18 cellular contexts compared by ENCODE assay signal in the genomic region with DNA sequence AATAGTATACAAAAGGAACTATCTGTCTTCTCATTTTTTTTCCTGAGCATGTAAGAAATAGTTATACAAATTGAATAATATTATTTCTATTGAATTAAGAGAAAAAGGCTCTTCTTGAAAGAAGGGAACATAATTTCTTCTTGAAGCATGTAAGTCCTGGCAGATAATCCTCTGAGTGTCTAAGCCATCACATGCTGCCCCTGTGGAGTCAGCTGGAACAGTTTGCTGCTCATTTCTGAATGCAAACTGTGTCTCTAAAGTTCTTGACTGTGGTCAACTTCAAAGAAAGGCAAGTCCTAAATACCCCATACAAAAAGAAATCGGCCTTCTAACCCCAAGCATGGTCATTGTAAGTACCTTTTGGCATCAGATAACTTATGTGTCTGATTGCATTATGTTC.
"Had no signal": no experiment of that assay in that cellular context is flagged by ENCODE, and none has a peak within 500 bp of the region (broad histone marks: within the 10 kb centered on the region; RNA-seq: fewer than 3 reads in every experiment).

No MANE protein-coding gene starts in this region.

- H3K79me2 ChIP-seq: parathyroid adenoma had no signal

- H2AFZ ChIP-seq: parathyroid adenoma had no signal

- ATAC-seq: heart right ventricle; natural killer cell treated with Interleukin-12 subunit alpha and Interleukin-12 subunit beta and Interleukin-15 and Interleukin-18, amount 100 ng/mL, for 72 hours; right lobe of liver; stimulated activated effector memory CD8-positive, alpha-beta T cell treated with anti-CD3 and anti-CD28 coated beads, Interleukin-12 subunit alpha, Interleukin-12 subunit beta, amount 100 ng/mL, for 72 hours; stimulated activated naive CD8-positive, alpha-beta T cell treated with anti-CD3 and anti-CD28 coated beads, Interleukin-15, Interleukin-2, amounts not matched to agents 100 U/mL and 50 U/mL, for 24 hours; upper lobe of right lung had no signal

- H3K4me1 ChIP-seq: parathyroid adenoma, right lobe of liver, suprapubic skin, upper lobe of right lung, vagina had no signal

- H3K4me3 ChIP-seq: dorsolateral prefrontal cortex, heart right ventricle, prostate gland, right lobe of liver, suprapubic skin, tibial nerve, upper lobe of right lung, vagina had no signal

- H3K36me3 ChIP-seq: heart right ventricle, prostate gland, right lobe of liver, suprapubic skin, tibial nerve, upper lobe of right lung, vagina had no signal

- DNase-seq: cortex of kidney; dorsolateral prefrontal cortex; effector CD8-positive, alpha-beta T cell; heart right ventricle; hypothalamus; kidney glomerular epithelial cell; right lobe of liver; stimulated activated CD4-positive, alpha-beta T cell treated with anti-CD3 and anti-CD28 coated beads, Interleukin-4, amount 100 ng/mL, for 1 hour; stimulated activated CD8-positive, alpha-beta memory T cell treated with anti-CD3 and anti-CD28 coated beads, Interleukin-4, amount 100 ng/mL, for 48 hours; stimulated activated naive CD8-positive, alpha-beta T cell treated with anti-CD3 and anti-CD28 coated beads, Interleukin-15, Interleukin-2, amounts not matched to agents 100 U/mL and 50 U/mL, for 24 hours; upper lobe of right lung had no signal

- H3K9me3 ChIP-seq: prostate gland, right lobe of liver, suprapubic skin, tibial nerve, upper lobe of right lung, vagina had no signal

- H3K9ac ChIP-seq: parathyroid adenoma had no signal

- H3K27me3 ChIP-seq: dorsolateral prefrontal cortex, heart right ventricle, right lobe of liver, suprapubic skin, tibial nerve, upper lobe of right lung, vagina had no signal
